Comparison of ENCODE assay signal across 9 cellular contexts in genomic region chr19:48510421-48511268, GRCh38. TPM values are rescaled to one million over a fixed set of nuclear protein-coding genes. Genes with fewer than 3 reads are reported as not detected.
DNase-seq lines count a peak whose midpoint lies in the region; ATAC-seq and TF ChIP-seq lines count a peak whose summit lies in the region.
"Had no signal": no experiment of that assay in that cellular context is flagged by ENCODE, and none has a peak within 500 bp of the region (broad histone marks: within the 10 kb centered on the region; RNA-seq: fewer than 3 reads in every experiment).

No MANE protein-coding gene starts in this region.

- WGBS in heart right ventricle, 2 donors: 11 to 12% methylated on average over 24 of the region's 24 CpGs
- WGBS in prostate gland: 18% methylated on average over 24 of the region's 24 CpGs
- 9 to 10% methylated on average over 24 of the region's 24 CpGs for WGBS in aorta, 2 donors

- no peaks in the 10 kb centered on the region for H3K79me2 ChIP-seq in SU-DHL-6 (ENCODE audit: insufficient read depth, low read length)

- peak overlapping the region; percentile 78 to 93 (median 85) for H3K4me2 ChIP-seq in BLaER1 treated with 17β-estradiol and CSF1 and Interleukin-3, amounts not matched to agents 10 nM and 100 nM
- H3K4me2 ChIP-seq in SU-DHL-6 (ENCODE audit: low read depth, low read length, poor library complexity, severe bottlenecking): peak overlapping the region; percentile 22

- peak overlapping the region in 6 of 11 experiments; percentile 43 to 66 (median 55); a peak in 9 of 22 replicates for H3K9ac ChIP-seq in BLaER1 treated with 17β-estradiol and CSF1 and Interleukin-3, amounts not matched to agents 10 nM and 100 nM
- H3K9ac ChIP-seq in HUES6 (ENCODE audit: low read length) (no peak overlapping the region), SU-DHL-6 (ENCODE audit: low read length) (no peak overlapping the region)

- TF ChIP-seq POLR2A in prostate gland (IDR thresholded peaks at IDR 0.05): no peak

- H3K27ac ChIP-seq in BLaER1 treated with 17β-estradiol and CSF1 and Interleukin-3, amounts not matched to agents 10 nM and 100 nM: no peak overlapping the region
- H3K27ac ChIP-seq in HUES6 (ENCODE audit: low read depth, low read length) (no peak overlapping the region), SU-DHL-6 (ENCODE audit: low read depth, low read length) (no peak overlapping the region), heart right ventricle (no peak overlapping the region), prostate gland (no peak overlapping the region), aorta (ENCODE audit: low read depth in 1 of 2, low read length in 2 of 2) (no peak overlapping the region)
- H3K27ac ChIP-seq: tibial artery had no signal

- peak; percentile 61 for DNase-seq in activated naive CD8-positive, alpha-beta T cell treated with anti-CD3 and anti-CD28 coated beads, Interleukin-2, amount 50 U/mL, for 16 hours (ENCODE audit: low read depth, low spot score)
- peak; percentile 60 to 79 for DNase-seq in heart right ventricle
- DNase-seq in prostate gland (ENCODE audit: low spot score): peak; percentile 66
- DNase-seq in aorta: peak; percentile 85 to 89

- TF ChIP-seq CTCF in SU-DHL-6 (IDR thresholded peaks at IDR 0.05; ENCODE audit: insufficient read depth, low read length, poor library complexity, severe bottlenecking) (no peak), heart right ventricle (IDR thresholded peaks at IDR 0.05) (no peak), prostate gland (IDR thresholded peaks at IDR 0.05) (no peak)

- ATAC-seq in heart right ventricle (peak; percentile 75 to 89 (median 81)), aorta (ENCODE audit: low FRiP score) (peak; percentile 66), HG02870 (IDR thresholded peaks at IDR 0.05; ENCODE audit: unreplicated experiment) (no peak)

- H3F3A ChIP-seq in SU-DHL-6 (ENCODE audit: insufficient read depth): peaks cover 8% of the 10 kb centered on the region

- no peaks in the 10 kb centered on the region for H4K20me1 ChIP-seq in BLaER1 treated with 17β-estradiol and CSF1 and Interleukin-3, amounts not matched to agents 10 nM and 100 nM
- H4K20me1 ChIP-seq in SU-DHL-6 (ENCODE audit: low read depth, low read length): no peaks in the 10 kb centered on the region

- H3K27me3 ChIP-seq in BLaER1 treated with 17β-estradiol and CSF1 and Interleukin-3, amounts not matched to agents 10 nM and 100 nM: peaks cover 3 to 21% (median 11%) of the 10 kb centered on the region in 11 experiments; a peak in 13 of 22 replicates
- H3K27me3 ChIP-seq in HUES6 (ENCODE audit: control insufficient read depth, insufficient read depth, low read length) (peaks cover 24% of the 10 kb centered on the region), SU-DHL-6 (ENCODE audit: low read length) (no peaks in the 10 kb centered on the region), heart right ventricle (peaks cover 4 to 48% (median 35%) of the 10 kb centered on the region in 7 donors), prostate gland (replicated peaks; ENCODE audit: insufficient read depth) (no peaks in the 10 kb centered on the region), aorta (ENCODE audit: control insufficient read depth in 1 of 2, insufficient read depth in 2 of 2, low read length in 1 of 2) (no peaks in the 10 kb centered on the region)

- peaks cover 5 to 39% (median 32%) of the 10 kb centered on the region in 10 experiments; a peak in 17 of 20 replicates for H3K4me1 ChIP-seq in BLaER1 treated with 17β-estradiol and CSF1 and Interleukin-3, amounts not matched to agents 10 nM and 100 nM
- peaks cover 4% of the 10 kb centered on the region for H3K4me1 ChIP-seq in HUES6 (ENCODE audit: control insufficient read depth, insufficient read depth, low read length)
- peaks cover 0 to 27% (median 12%) of the 10 kb centered on the region in 9 donors for H3K4me1 ChIP-seq in heart right ventricle
- no peaks in the 10 kb centered on the region for H3K4me1 ChIP-seq in prostate gland (replicated peaks)
- H3K4me1 ChIP-seq in aorta (ENCODE audit: control insufficient read depth in 1 of 2, insufficient read depth in 2 of 2, low read length in 2 of 2): no peaks in the 10 kb centered on the region

- no peak overlapping the region for H2AFZ ChIP-seq in SU-DHL-6 (ENCODE audit: low read depth, low read length, severe bottlenecking)

- intact Hi-C loops in heart right ventricle (cut with DNase I) (loop anchor here in 3 of 10 donors (2.0 to 5.0 kb wide), 2 partner anchors 64 to 72 kb away; no protein-coding TSS in a partner anchor), prostate gland (cut with DNase I) (no loop called here), aorta (cut with DNase I) (loop anchor here in 1 of 2 donors (5.0 kb wide), 1 partner anchor 72 kb away; no protein-coding TSS in a partner anchor)

- H3K36me3 ChIP-seq in BLaER1 treated with 17β-estradiol and CSF1 and Interleukin-3, amounts not matched to agents 10 nM and 100 nM: no peaks in the 10 kb centered on the region
- no peaks in the 10 kb centered on the region for H3K36me3 ChIP-seq in HUES6 (ENCODE audit: control insufficient read depth, insufficient read depth, low read length)
- no peaks in the 10 kb centered on the region for H3K36me3 ChIP-seq in SU-DHL-6 (ENCODE audit: low read length)
- H3K36me3 ChIP-seq in heart right ventricle: no peaks in the 10 kb centered on the region
- no peaks in the 10 kb centered on the region for H3K36me3 ChIP-seq in prostate gland
- H3K36me3 ChIP-seq in aorta (ENCODE audit: control insufficient read depth in 1 of 2, insufficient read depth in 2 of 2, low read length in 1 of 2): no peaks in the 10 kb centered on the region
- H3K36me3 ChIP-seq: tibial artery had no signal

- no peaks in the 10 kb centered on the region for H3K9me2 ChIP-seq in SU-DHL-6 (replicated peaks; ENCODE audit: insufficient read depth, low read length)

- peak overlapping the region; percentile 28 to 66 (median 48); a peak in 18 of 20 replicates for H3K4me3 ChIP-seq in BLaER1 treated with 17β-estradiol and CSF1 and Interleukin-3, amounts not matched to agents 10 nM and 100 nM
- H3K4me3 ChIP-seq in HUES6 (ENCODE audit: low read depth, low read length): peak overlapping the region; percentile 62
- H3K4me3 ChIP-seq in SU-DHL-6 (ENCODE audit: insufficient read depth, low read length, poor library complexity, severe bottlenecking): no peak overlapping the region
- H3K4me3 ChIP-seq in heart right ventricle: peak overlapping the region in 8 of 10 donors; percentile 17 to 37 (median 26)
- peak overlapping the region in 1 of 2 donors; percentile 3 for H3K4me3 ChIP-seq in prostate gland
- peak overlapping the region in 1 of 2 donors; percentile 3 for H3K4me3 ChIP-seq in aorta (ENCODE audit: low read length in 2 of 2)
- H3K4me3 ChIP-seq: tibial artery had no signal

- H3K9me3 ChIP-seq in BLaER1 treated with 17β-estradiol and CSF1 and Interleukin-3, amounts not matched to agents 10 nM and 100 nM (replicated peaks in 1 of 11): no peaks in the 10 kb centered on the region
- H3K9me3 ChIP-seq in HUES6 (ENCODE audit: control insufficient read depth, insufficient read depth, low read depth, low read length) (no peaks in the 10 kb centered on the region), SU-DHL-6 (ENCODE audit: insufficient read depth, low read length) (no peaks in the 10 kb centered on the region), heart right ventricle (no peaks in the 10 kb centered on the region), prostate gland (no peaks in the 10 kb centered on the region), aorta (ENCODE audit: control insufficient read depth, low read length) (no peaks in the 10 kb centered on the region)
- H3K9me3 ChIP-seq: tibial artery had no signal

RNA-seq across cellular contexts. Expression of gene LMTK3, which starts 1.0 kb away (rescaled TPM):
- total RNA-seq in heart right ventricle (1 to 10 TPM in 4 of 10 donors, under 1 TPM in 6; 0.40 to 1.3 (median 0.88) TPM), prostate gland (10 to 100 TPM in 1 of 2 donors, 1 to 10 TPM in 1; 7.4 to 10.2 TPM), aorta (1 to 10 TPM in 1 of 2 donors, under 1 TPM in 1; 0.71 to 4.2 TPM)
- polyA plus RNA-seq in heart right ventricle (1 to 10 TPM in 1 of 2 donors, under 1 TPM in 1; 0.12 to 1.5 TPM), aorta (1 to 10 TPM in 1 of 2 donors, under 1 TPM in 1; 0.51 to 1.3 TPM)

RNA-seq across cellular contexts. Expression of gene SULT2B1, which starts 41.3 kb away (rescaled TPM):
- under 1 TPM in 3 of 10 donors, not detected in 7; 0.42 to 0.70 (median 0.42) TPM for total RNA-seq in heart right ventricle
- under 1 TPM; 0.13 to 0.44 TPM for polyA plus RNA-seq in heart right ventricle
- total RNA-seq in prostate gland: 10 to 100 TPM; 14.6 to 43.0 TPM
- total RNA-seq in aorta: not detected
- 1 to 10 TPM in 1 of 2 donors, not detected in 1; 2.1 TPM for polyA plus RNA-seq in aorta

RNA-seq across cellular contexts. Expression of gene CYTH2, which starts 41.5 kb away (rescaled TPM):
- total RNA-seq in heart right ventricle (10 to 100 TPM; 25.8 to 40.4 (median 32.2) TPM), prostate gland (10 to 100 TPM; 50.6 to 97.1 TPM), aorta (10 to 100 TPM; 56.8 to 61.2 TPM)
- polyA plus RNA-seq in heart right ventricle (10 to 100 TPM; 28.2 to 41.9 TPM), aorta (10 to 100 TPM; 32.7 to 76.6 TPM)

RNA-seq across cellular contexts. Expression of gene KCNJ14, which starts 55.3 kb away (rescaled TPM):
- total RNA-seq in heart right ventricle: under 1 TPM; 0.13 to 0.52 (median 0.30) TPM
- under 1 TPM; 0.29 to 0.43 TPM for polyA plus RNA-seq in heart right ventricle
- total RNA-seq in prostate gland: 1 to 10 TPM in 1 of 2 donors, under 1 TPM in 1; 0.45 to 2.2 TPM
- 1 to 10 TPM; 1.1 TPM for total RNA-seq in aorta
- under 1 TPM in 1 of 2 donors, not detected in 1; 0.36 TPM for polyA plus RNA-seq in aorta

Comparison
In these comparisons a context has a peak if more than half of its experiments do, and no peak if none do; other contexts are left out.
1. H3K9ac ChIP-seq: peak in BLaER1 treated with 17β-estradiol and CSF1 and Interleukin-3, amounts not matched to agents 10 nM and 100 nM (6 of 11); none in HUES6 (single experiment) and SU-DHL-6 (single experiment).
2. RNA of gene SULT2B1, which starts 41.3 kb away (total RNA-seq): 14.6 to 43.0 TPM in prostate gland; not detected in aorta and 0.42 to 0.70 TPM in heart right ventricle; every median in the first group is over 4 times any median in the second.
3. Peak in every context shown above with its lines, with median percentiles within 50 percentile points of each other: DNase-seq.